In the genomic region with DNA sequence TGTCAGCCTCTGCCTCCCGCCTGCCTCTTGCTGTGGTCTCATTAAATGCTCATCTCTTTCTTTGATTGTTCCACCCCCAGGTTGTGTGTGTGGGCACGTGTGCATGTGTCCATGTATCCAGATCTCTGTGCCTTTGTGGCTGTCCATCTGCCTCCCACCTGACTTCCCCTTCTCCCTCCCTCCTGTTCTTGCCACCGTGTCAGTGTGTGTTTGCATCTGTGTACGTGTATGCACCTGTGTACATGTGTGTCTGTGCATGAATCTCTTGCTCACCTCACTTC, we compare ENCODE assay signal across 20 cellular contexts.
DNase-seq lines count a peak whose midpoint lies in the region; ATAC-seq and TF ChIP-seq lines count a peak whose summit lies in the region.
"Had no signal": no experiment of that assay in that cellular context is flagged by ENCODE, and none has a peak within 500 bp of the region (broad histone marks: within the 10 kb centered on the region; RNA-seq: fewer than 3 reads in every experiment).

No MANE protein-coding gene starts in this region.

- no peaks in the 10 kb centered on the region for H3K9me3 Mint-ChIP-seq in nephron progenitor cell
- H3K9me3 Mint-ChIP-seq in CD4-positive, alpha-beta memory T cell = no peaks in the 10 kb centered on the region
- H3K9me3 Mint-ChIP-seq: central memory CD8-positive, alpha-beta T cell had no signal

- CTCF ChIA-PET in CD4-positive, alpha-beta memory T cell (lab: Charles Lee; ENCODE audit: partially characterized antibody) = no interaction called here

- 0 out of 2 replicates have a peak overlapping the region, but pooled peaks have one; percentile 14 for H3K4me3 ChIP-seq in WERI-Rb-1 (ENCODE audit: low read depth, low read length)
- no peak overlapping the region for H3K4me3 ChIP-seq in CD4-positive, alpha-beta memory T cell (ENCODE audit: low read length in 2 of 2)
- H3K4me3 ChIP-seq: esophagus squamous epithelium, left lung, ovary, PC-9 had no signal

- peaks cover 12% of the 10 kb centered on the region for H3K4me1 Mint-ChIP-seq in nephron progenitor cell
- peaks cover 7 to 31% (median 12%) of the 10 kb centered on the region in 4 donors for H3K4me1 Mint-ChIP-seq in CD4-positive, alpha-beta memory T cell

- H3K4me3 Mint-ChIP-seq in nephron progenitor cell = peak overlapping the region; percentile 31
- peak overlapping the region in 1 of 8 donors; percentile 11 for H3K4me3 Mint-ChIP-seq in CD4-positive, alpha-beta memory T cell
- H3K4me3 Mint-ChIP-seq: central memory CD8-positive, alpha-beta T cell had no signal

- peak; percentile 10 for ATAC-seq in GM18867 (IDR thresholded peaks at IDR 0.05; ENCODE audit: unreplicated experiment)
- peak; percentile 11 for ATAC-seq in HG03432 (IDR thresholded peaks at IDR 0.05; ENCODE audit: unreplicated experiment)
- ATAC-seq: left lung had no signal

- no peak overlapping the region for H3K27ac Mint-ChIP-seq in nephron progenitor cell
- no peak overlapping the region for H3K27ac Mint-ChIP-seq in CD4-positive, alpha-beta memory T cell

- peaks cover 21% of the 10 kb centered on the region for H3K4me1 ChIP-seq in CD4-positive, alpha-beta memory T cell (ENCODE audit: insufficient read depth, low read length)

- H3K27me3 ChIP-seq in WERI-Rb-1 (ENCODE audit: insufficient read depth, low read depth, severe bottlenecking) = no peaks in the 10 kb centered on the region
- peaks cover 8% of the 10 kb centered on the region for H3K27me3 ChIP-seq in CD4-positive, alpha-beta memory T cell (ENCODE audit: insufficient read depth, low read length)
- H3K27me3 ChIP-seq: ovary had no signal

- POLR2A ChIA-PET in CD4-positive, alpha-beta memory T cell (lab: Charles Lee; ENCODE audit: partially characterized antibody) = no interaction called here

- H3K27ac ChIP-seq in WERI-Rb-1 = peak overlapping the region; percentile 90
- H3K27ac ChIP-seq in CD4-positive, alpha-beta memory T cell (ENCODE audit: low read depth, low read length) = no peak overlapping the region
- H3K27ac ChIP-seq: esophagus squamous epithelium, left lung, ovary, PC-9 had no signal

- intact Hi-C loops in CD4-positive, alpha-beta memory T cell (cut with micrococcal nuclease) = no loop called here

- no peak for TF ChIP-seq CTCF in WERI-Rb-1 (IDR thresholded peaks at IDR 0.05; ENCODE audit: low read depth, low read length)
- TF ChIP-seq CTCF in nephron progenitor cell (IDR thresholded peaks at IDR 0.05) = no peak

- no peak for DNase-seq in WERI-Rb-1
- no peak for DNase-seq in nephron progenitor cell
- DNase-seq in stimulated activated CD4-positive, alpha-beta T cell treated with anti-CD3 and anti-CD28 coated beads, Interleukin-2, amount 100 ng/mL, for 48 hours = no peak
- no peak for DNase-seq in CD4-positive, alpha-beta memory T cell
- DNase-seq in islet precursor cell = no peak
- no peak for DNase-seq in dermis blood vessel endothelial cell
- DNase-seq: activated CD4-positive, CD25-positive, alpha-beta regulatory T cell treated with anti-CD3 and anti-CD28 coated beads, Interleukin-2, amount 50 U/mL, for 72 hours; effector CD8-positive, alpha-beta T cell; EL; esophagus squamous epithelium; NCI-H2107; NCI-H774; PC-9; stimulated activated CD4-positive, alpha-beta T cell treated with anti-CD3 and anti-CD28 coated beads, Interleukin-2, amount 100 ng/mL, for 24 hours had no signal

- peaks cover 11% of the 10 kb centered on the region for H3K36me3 Mint-ChIP-seq in nephron progenitor cell (ENCODE audit: low read depth)
- no peaks in the 10 kb centered on the region for H3K36me3 Mint-ChIP-seq in CD4-positive, alpha-beta memory T cell

- H3K36me3 ChIP-seq in WERI-Rb-1 = peaks cover 3% of the 10 kb centered on the region; the same call in 1 of the 2 replicates
- no peaks in the 10 kb centered on the region for H3K36me3 ChIP-seq in CD4-positive, alpha-beta memory T cell (ENCODE audit: insufficient read depth, low read length)
- H3K36me3 ChIP-seq: ovary had no signal

- no peaks in the 10 kb centered on the region for H3K9me3 ChIP-seq in WERI-Rb-1 (ENCODE audit: severe bottlenecking)
- no peaks in the 10 kb centered on the region for H3K9me3 ChIP-seq in CD4-positive, alpha-beta memory T cell (ENCODE audit: control insufficient read depth in 1 of 2, low read length in 2 of 2)
- H3K9me3 ChIP-seq: Caco-2, esophagus squamous epithelium, left lung, ovary had no signal

- peaks cover 22% of the 10 kb centered on the region for H3K27me3 Mint-ChIP-seq in nephron progenitor cell (ENCODE audit: low read depth, poor library complexity)
- peaks cover 13 to 24% of the 10 kb centered on the region in 2 donors for H3K27me3 Mint-ChIP-seq in CD4-positive, alpha-beta memory T cell
